ENCODE assay signal across 8 cellular contexts in the genomic region with DNA sequence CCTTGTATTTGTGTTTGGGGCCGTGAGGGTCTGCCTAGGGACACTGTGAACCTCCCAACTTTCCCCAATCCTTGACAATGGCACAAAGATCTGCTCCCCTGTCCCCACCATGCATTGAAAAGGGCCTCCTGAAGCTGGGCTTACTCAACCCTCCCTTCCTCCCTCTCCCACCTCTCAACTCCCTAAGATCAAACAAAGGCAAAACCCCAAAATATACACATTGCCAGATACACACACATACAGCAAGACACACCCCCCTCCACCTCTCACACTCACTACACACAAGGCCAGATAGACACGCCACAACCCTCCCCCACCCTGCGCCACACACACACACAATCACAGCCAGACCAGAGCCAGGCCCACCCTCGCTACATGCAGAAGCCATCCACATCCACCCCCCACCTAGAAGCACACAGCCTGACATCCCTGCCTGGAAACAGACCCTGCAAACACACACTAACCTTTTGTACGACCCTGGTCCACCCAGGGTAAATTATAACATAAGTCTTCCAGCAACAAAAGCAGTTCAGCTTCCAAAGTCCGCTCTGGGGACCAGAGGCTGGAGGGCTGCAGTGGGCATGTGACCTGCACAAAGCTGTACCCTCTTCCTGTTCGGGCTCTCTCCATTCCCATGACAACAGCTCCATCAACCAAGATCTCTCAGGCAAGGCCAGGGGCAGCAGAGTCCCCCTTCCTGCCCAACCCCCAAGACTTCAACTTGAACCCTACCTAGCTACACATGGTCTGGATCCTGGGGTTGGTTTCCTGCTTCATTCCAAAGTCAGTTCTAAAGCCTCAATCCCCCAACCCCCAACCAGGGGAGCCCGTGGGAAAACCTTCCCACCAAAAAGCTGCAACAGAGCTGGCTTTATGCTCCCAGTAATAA. TPM values are rescaled to one million over a fixed set of nuclear protein-coding genes. Genes with fewer than 3 reads are reported as not detected.
A peak's percentile ranks its signal among the peaks of the same experiment; 100 is the strongest.
DNase-seq lines count a peak whose midpoint lies in the region; ATAC-seq and TF ChIP-seq lines count a peak whose summit lies in the region.
"Had no signal": no experiment of that assay in that cellular context is flagged by ENCODE, and none has a peak within 500 bp of the region (broad histone marks: within the 10 kb centered on the region; RNA-seq: fewer than 3 reads in every experiment).

No MANE protein-coding gene starts in this region.

- peak overlapping the region; percentile 90 for H3K4me2 ChIP-seq in HCT116 (ENCODE audit: low read length)
- H3K4me2 ChIP-seq in SU-DHL-6 (ENCODE audit: low read depth, low read length, poor library complexity, severe bottlenecking): peak overlapping the region; percentile 58

- BruUV-seq in HCT116 (replicated peaks; lab: Mats Ljungman, UMichigan): TSS peak; percentile 41

- H3K9me3 ChIP-seq in HCT116 (ENCODE audit: control insufficient read depth in 1 of 2, insufficient read depth in 1 of 2, low read depth in 1 of 2, low read length in 2 of 2): no peaks in the 10 kb centered on the region
- H3K9me3 ChIP-seq in SU-DHL-6 (ENCODE audit: insufficient read depth, low read length): no peaks in the 10 kb centered on the region
- H3K9me3 ChIP-seq in skeletal muscle tissue (ENCODE audit: control insufficient read depth in 3 of 3, low read length in 3 of 3): no peaks in the 10 kb centered on the region

- POLR2A ChIA-PET in HCT116 (lab: Charles Lee): no interaction called here

- H3K27ac ChIP-seq in HCT116 (ENCODE audit: low read depth, low read length) (peak overlapping the region; percentile 95; the same call in 1 of the 2 replicates), SU-DHL-6 (ENCODE audit: low read depth, low read length) (no peak overlapping the region), skeletal muscle tissue (ENCODE audit: low read depth, low read length) (no peak overlapping the region)

- no peak for TF ChIP-seq POLR2A in HCT116 (IDR thresholded peaks at IDR 0.05; ENCODE audit: borderline replicate concordance, extremely low read depth, insufficient read depth, insufficient read length)

- H4K20me1 ChIP-seq in HCT116 (ENCODE audit: insufficient read depth) (no peaks in the 10 kb centered on the region), SU-DHL-6 (ENCODE audit: low read depth, low read length) (no peaks in the 10 kb centered on the region)

- H3K27me3 ChIP-seq in HCT116 (ENCODE audit: insufficient read depth, low read length) (no peaks in the 10 kb centered on the region), SU-DHL-6 (ENCODE audit: low read length) (no peaks in the 10 kb centered on the region), skeletal muscle tissue (ENCODE audit: control insufficient read depth in 3 of 3, insufficient read depth in 3 of 3, low read length in 3 of 3) (peaks cover 11 to 49% (median 36%) of the 10 kb centered on the region in 3 donors)

- 0 out of 2 replicates have a peak, but pooled peaks cover 7% of the 10 kb centered on the region for H3F3A ChIP-seq in SU-DHL-6 (ENCODE audit: insufficient read depth)

- no peak for TF ChIP-seq RAD21 in HCT116 (IDR thresholded peaks at IDR 0.05; ENCODE audit: low read depth)

- H3K36me3 ChIP-seq in HCT116 (ENCODE audit: control insufficient read depth in 1 of 2, insufficient read depth in 2 of 2, low read length in 2 of 2): 0 out of 4 replicates have a peak, but pooled peaks cover 0 to 3% of the 10 kb centered on the region in 2 experiments
- no peaks in the 10 kb centered on the region for H3K36me3 ChIP-seq in SU-DHL-6 (ENCODE audit: low read length)
- no peaks in the 10 kb centered on the region for H3K36me3 ChIP-seq in skeletal muscle tissue (ENCODE audit: control insufficient read depth in 3 of 3, insufficient read depth in 3 of 3, low read length in 3 of 3)

- no peak for ATAC-seq in HCT116
- ATAC-seq in HG03342 (IDR thresholded peaks at IDR 0.05; ENCODE audit: unreplicated experiment): no peak

- RAD21 ChIA-PET in HCT116 (lab: Charles Lee; ENCODE audit: low non-redundant PET in 1 of 2, low total read pairs in 2 of 2, uncharacterized antibody in 2 of 2, unreplicated experiment in 2 of 2): interaction anchor here in 1 of 2 experiments (0.7 kb wide), 1 partner anchor 68 kb away, joined by 5 read pairs; no protein-coding TSS in a partner anchor

- H3K9me2 ChIP-seq in HCT116 (ENCODE audit: insufficient read depth) (no peaks in the 10 kb centered on the region), SU-DHL-6 (replicated peaks; ENCODE audit: insufficient read depth, low read length) (no peaks in the 10 kb centered on the region)

- CTCF ChIA-PET in HCT116 (lab: Charles Lee): interaction anchor here (0.6 to 2.1 kb wide), 2 partner anchors 11 to 15 kb away, joined by 3 to 10 read pairs; no protein-coding TSS in a partner anchor

- no peak for TF ChIP-seq CTCF in HCT116 (IDR thresholded peaks at IDR 0.05 in 2 of 3, conservative IDR thresholded peaks at IDR 0.05 in 1 of 3; ENCODE audit: borderline replicate concordance in 1 of 3, insufficient read depth in 1 of 3, low read depth in 2 of 3, low read length in 2 of 3)
- no peak for TF ChIP-seq CTCF in SU-DHL-6 (IDR thresholded peaks at IDR 0.05; ENCODE audit: insufficient read depth, low read length, poor library complexity, severe bottlenecking)
- no peak for TF ChIP-seq CTCF in foreskin fibroblast (IDR thresholded peaks at IDR 0.05; ENCODE audit: low read depth, low read length)

- H3K9ac ChIP-seq in HCT116 (ENCODE audit: low read length) (peak overlapping the region; percentile 95), SU-DHL-6 (ENCODE audit: low read length) (no peak overlapping the region), skeletal muscle tissue (ENCODE audit: low read depth in 1 of 3, low read length in 3 of 3) (peak overlapping the region in 2 of 3 donors; percentile 23 to 50)

- intact Hi-C loops in HCT116 (cut with micrococcal nuclease): no loop called here

- H3K4me1 ChIP-seq in HCT116 (ENCODE audit: control insufficient read depth in 1 of 2, insufficient read depth in 2 of 2, low read length in 2 of 2) (peaks cover 33 to 63% of the 10 kb centered on the region in 2 experiments), skeletal muscle tissue (ENCODE audit: control insufficient read depth in 3 of 3, insufficient read depth in 3 of 3, low read length in 3 of 3) (peaks cover 47 to 66% (median 56%) of the 10 kb centered on the region in 3 donors)

- no peak for DNase-seq in HCT116 (ENCODE audit: low read depth, low spot score)
- DNase-seq in foreskin fibroblast: no peak
- DNase-seq in NCI-H1436 (lab: John Stamatoyannopoulos, UW): no peak
- no peak for DNase-seq in HUDEP-2 (lab: John Stamatoyannopoulos, UW; ENCODE audit: unreplicated experiment in 76 of 76)
- DNase-seq: midbrain had no signal

- H2AFZ ChIP-seq in HCT116 (ENCODE audit: low read depth, low read length, poor library complexity, severe bottlenecking) (no peak overlapping the region), SU-DHL-6 (ENCODE audit: low read depth, low read length, severe bottlenecking) (no peak overlapping the region)

- H3K79me2 ChIP-seq in HCT116 (ENCODE audit: insufficient read depth, low read length) (peaks cover 82% of the 10 kb centered on the region), SU-DHL-6 (ENCODE audit: insufficient read depth, low read length) (no peaks in the 10 kb centered on the region)

- H3K4me3 ChIP-seq in HCT116 (replicated peaks in 1 of 2; ENCODE audit: low read depth in 1 of 2, low read length in 2 of 2) (peak overlapping the region; percentile 99 to 100), SU-DHL-6 (ENCODE audit: insufficient read depth, low read length, poor library complexity, severe bottlenecking) (no peak overlapping the region), foreskin fibroblast (ENCODE audit: low read depth in 1 of 2, low read length in 2 of 2) (peak overlapping the region; percentile 79 to 86), skeletal muscle tissue (ENCODE audit: low read length in 3 of 3) (peak overlapping the region in 1 of 3 donors; percentile 76)

TF ChIP-seq in HCT116, 20 proteins besides CTCF, POLR2A, EP300 and RAD21 (continues in another document):
- TF ChIP-seq SRF (IDR thresholded peaks at IDR 0.05; ENCODE audit: low read depth) (no peak), EGR1 (IDR thresholded peaks at IDR 0.05; ENCODE audit: low read depth) (no peak)
- TF ChIP-seq, protein P1, sequence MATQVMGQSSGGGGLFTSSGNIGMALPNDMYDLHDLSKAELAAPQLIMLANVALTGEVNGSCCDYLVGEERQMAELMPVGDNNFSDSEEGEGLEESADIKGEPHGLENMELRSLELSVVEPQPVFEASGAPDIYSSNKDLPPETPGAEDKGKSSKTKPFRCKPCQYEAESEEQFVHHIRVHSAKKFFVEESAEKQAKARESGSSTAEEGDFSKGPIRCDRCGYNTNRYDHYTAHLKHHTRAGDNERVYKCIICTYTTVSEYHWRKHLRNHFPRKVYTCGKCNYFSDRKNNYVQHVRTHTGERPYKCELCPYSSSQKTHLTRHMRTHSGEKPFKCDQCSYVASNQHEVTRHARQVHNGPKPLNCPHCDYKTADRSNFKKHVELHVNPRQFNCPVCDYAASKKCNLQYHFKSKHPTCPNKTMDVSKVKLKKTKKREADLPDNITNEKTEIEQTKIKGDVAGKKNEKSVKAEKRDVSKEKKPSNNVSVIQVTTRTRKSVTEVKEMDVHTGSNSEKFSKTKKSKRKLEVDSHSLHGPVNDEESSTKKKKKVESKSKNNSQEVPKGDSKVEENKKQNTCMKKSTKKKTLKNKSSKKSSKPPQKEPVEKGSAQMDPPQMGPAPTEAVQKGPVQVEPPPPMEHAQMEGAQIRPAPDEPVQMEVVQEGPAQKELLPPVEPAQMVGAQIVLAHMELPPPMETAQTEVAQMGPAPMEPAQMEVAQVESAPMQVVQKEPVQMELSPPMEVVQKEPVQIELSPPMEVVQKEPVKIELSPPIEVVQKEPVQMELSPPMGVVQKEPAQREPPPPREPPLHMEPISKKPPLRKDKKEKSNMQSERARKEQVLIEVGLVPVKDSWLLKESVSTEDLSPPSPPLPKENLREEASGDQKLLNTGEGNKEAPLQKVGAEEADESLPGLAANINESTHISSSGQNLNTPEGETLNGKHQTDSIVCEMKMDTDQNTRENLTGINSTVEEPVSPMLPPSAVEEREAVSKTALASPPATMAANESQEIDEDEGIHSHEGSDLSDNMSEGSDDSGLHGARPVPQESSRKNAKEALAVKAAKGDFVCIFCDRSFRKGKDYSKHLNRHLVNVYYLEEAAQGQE (IDR thresholded peaks at IDR 0.05; ENCODE audit: low read depth): no peak

RNA-seq across cellular contexts. Expression of a gene that starts 1.9 kb away (rescaled TPM):
- total RNA-seq in HCT116 (2021; ENCODE audit: unreplicated experiment) (64.6 TPM), skeletal muscle tissue (3.1 TPM)
- polyA plus RNA-seq in HCT116 (2012): 60.2 and 61.4 TPM in 2 replicates

RNA-seq across cellular contexts. Expression of a gene that starts 6.3 kb away (rescaled TPM):
- total RNA-seq in HCT116 (2021; ENCODE audit: unreplicated experiment) (346 TPM), skeletal muscle tissue (156 TPM)
- 387 and 435 TPM in 2 replicates for polyA plus RNA-seq in HCT116 (2012)

RNA-seq across cellular contexts. Expression of a gene that starts 16.1 kb away (rescaled TPM):
- 50.2 TPM for total RNA-seq in HCT116 (2021; ENCODE audit: unreplicated experiment)
- polyA plus RNA-seq in HCT116 (2012): 24.8 and 31.7 TPM in 2 replicates
- total RNA-seq in skeletal muscle tissue: 3.1 TPM

RNA-seq across cellular contexts. Expression of a gene that starts 41.2 kb away (rescaled TPM):
- total RNA-seq in HCT116 (2021; ENCODE audit: unreplicated experiment): 110 TPM
- 45.6 and 52.4 TPM in 2 replicates for polyA plus RNA-seq in HCT116 (2012)
- total RNA-seq in skeletal muscle tissue: 16.2 TPM

RNA-seq across cellular contexts. Expression of a gene that starts 53.1 kb away (rescaled TPM):
- total RNA-seq in HCT116 (2021; ENCODE audit: unreplicated experiment): 40.3 TPM
- polyA plus RNA-seq in HCT116 (2012): 23.3 and 29.5 TPM in 2 replicates
- 37.6 TPM for total RNA-seq in skeletal muscle tissue

Comparison
In these comparisons a context has a peak if more than half of its experiments do, and no peak if none do; other contexts are left out.
1. RNA of a gene that starts 1.9 kb away (total RNA-seq): 64.6 TPM in HCT116 (single experiment); 3.1 TPM in skeletal muscle tissue (single experiment); every median in the first group is over 10 times any median in the second.
2. RNA of a gene that starts 16.1 kb away (total RNA-seq): 50.2 TPM in HCT116 (single experiment); 3.1 TPM in skeletal muscle tissue (single experiment); every median in the first group is over 10 times any median in the second.